Comparison of ENCODE assay signal across 8 cellular contexts in genomic region chr1:46719689-46720088, GRCh38. TPM values are rescaled to one million over a fixed set of nuclear protein-coding genes. Genes with fewer than 3 reads are reported as not detected.
DNase-seq lines count a peak whose midpoint lies in the region; ATAC-seq and TF ChIP-seq lines count a peak whose summit lies in the region.

No MANE protein-coding gene starts in this region.

- peaks cover 21% of the 10 kb centered on the region for H3K36me3 Mint-ChIP-seq in T-helper 1 cell treated with Interleukin-12 subunit alpha and Interleukin-12 subunit beta and Interleukin-4 antibody, amounts not matched to agents 30 μg/mL and 1 μg/mL, for 36 hours (ENCODE audit: low read depth)

- H3K9me3 ChIP-seq in RWPE2 (ENCODE audit: severe bottlenecking) (no peaks in the 10 kb centered on the region), esophagus squamous epithelium (no peaks in the 10 kb centered on the region), sigmoid colon (no peaks in the 10 kb centered on the region)

- H3K4me3 ChIP-seq in RWPE2 (ENCODE audit: severe bottlenecking) (peak overlapping the region; percentile 92), esophagus squamous epithelium (peak overlapping the region; percentile 63 to 98 (median 78)), sigmoid colon (peak overlapping the region; percentile 68 to 97 (median 85))

- peak overlapping the region; percentile 81 for H3K4me3 Mint-ChIP-seq in T-helper 1 cell treated with Interleukin-12 subunit alpha and Interleukin-12 subunit beta and Interleukin-4 antibody, amounts not matched to agents 30 μg/mL and 1 μg/mL, for 36 hours

- TF ChIP-seq POLR2A in esophagus squamous epithelium (IDR thresholded peaks at IDR 0.05) (no peak), sigmoid colon (IDR thresholded peaks at IDR 0.05) (no peak)

- H3K27me3 Mint-ChIP-seq in T-helper 1 cell treated with Interleukin-12 subunit alpha and Interleukin-12 subunit beta and Interleukin-4 antibody, amounts not matched to agents 30 μg/mL and 1 μg/mL, for 36 hours (ENCODE audit: low read depth) = no peaks in the 10 kb centered on the region

- intact Hi-C loops in esophagus squamous epithelium (cut with DNase I) (loop anchor here (5.0 to 10.0 kb wide), 2 partner anchors 97 to 185 kb away; a partner anchor contains a TSS), sigmoid colon (cut with DNase I) (loop anchor here (5.0 kb wide), 1 partner anchor 117 kb away; the partner anchor contains the start of gene MKNK1)

- peaks cover 18% of the 10 kb centered on the region for H3K4me1 ChIP-seq in RWPE2 (ENCODE audit: insufficient read depth, poor library complexity, severe bottlenecking)
- peaks cover 14 to 61% (median 27%) of the 10 kb centered on the region in 3 donors for H3K4me1 ChIP-seq in esophagus squamous epithelium
- H3K4me1 ChIP-seq in sigmoid colon = peaks cover 0 to 27% (median 23%) of the 10 kb centered on the region in 4 donors

- H3K9me3 Mint-ChIP-seq in T-helper 1 cell treated with Interleukin-12 subunit alpha and Interleukin-12 subunit beta and Interleukin-4 antibody, amounts not matched to agents 30 μg/mL and 1 μg/mL, for 36 hours = no peaks in the 10 kb centered on the region

- H3K27me3 ChIP-seq in RWPE2 (ENCODE audit: insufficient read depth, poor library complexity, severe bottlenecking) = no peaks in the 10 kb centered on the region
- H3K27me3 ChIP-seq in esophagus squamous epithelium = no peaks in the 10 kb centered on the region
- H3K27me3 ChIP-seq in sigmoid colon = no peaks in the 10 kb centered on the region

- H3K4me1 Mint-ChIP-seq in T-helper 1 cell treated with Interleukin-12 subunit alpha and Interleukin-12 subunit beta and Interleukin-4 antibody, amounts not matched to agents 30 μg/mL and 1 μg/mL, for 36 hours (ENCODE audit: low read depth) = peaks cover 35% of the 10 kb centered on the region

- TF ChIP-seq CTCF in RWPE2 (IDR thresholded peaks at IDR 0.05; ENCODE audit: poor library complexity, severe bottlenecking) (no peak), esophagus squamous epithelium (IDR thresholded peaks at IDR 0.05) (no peak), sigmoid colon (IDR thresholded peaks at IDR 0.05) (no peak)

- peak; percentile 15; the same call in 1 of the 3 replicates for ATAC-seq in RWPE2 (ENCODE audit: low read depth)
- ATAC-seq in HG02973 (IDR thresholded peaks at IDR 0.05; ENCODE audit: unreplicated experiment) = no peak

- no peak for TF ChIP-seq EP300 in sigmoid colon (IDR thresholded peaks at IDR 0.05)

- H3K27ac ChIP-seq in RWPE2 (ENCODE audit: poor library complexity, severe bottlenecking) (peak overlapping the region; percentile 36), esophagus squamous epithelium (peak overlapping the region; percentile 90 to 95 (median 94)), sigmoid colon (peak overlapping the region; percentile 80 to 85 (median 82))

- H3K36me3 ChIP-seq in RWPE2 (ENCODE audit: low read depth) (peaks cover 25% of the 10 kb centered on the region), esophagus squamous epithelium (peaks cover 0 to 18% (median 0%) of the 10 kb centered on the region in 3 donors), sigmoid colon (peaks cover 0 to 20% (median 5%) of the 10 kb centered on the region in 4 donors)

- DNase-seq in T-helper 1 cell = no peak
- no peak for DNase-seq in RWPE2 (ENCODE audit: low spot score)
- no peak for DNase-seq in esophagus squamous epithelium (lab: John Stamatoyannopoulos, UW)
- DNase-seq in sigmoid colon = no peak
- no peak for DNase-seq in NCI-H187 treated with DMSO at 0.1 percent for 48 hours (lab: John Stamatoyannopoulos, UW)
- no peak for DNase-seq in ecto neural progenitor cell (ENCODE audit: low spot score)

- 6 to 10% methylated on average over 3 of the region's 3 CpGs for WGBS in esophagus squamous epithelium, 2 donors
- WGBS in sigmoid colon, 2 donors = 3 to 15% methylated on average over 3 of the region's 3 CpGs

- H3K27ac Mint-ChIP-seq in T-helper 1 cell treated with Interleukin-12 subunit alpha and Interleukin-12 subunit beta and Interleukin-4 antibody, amounts not matched to agents 30 μg/mL and 1 μg/mL, for 36 hours = peak overlapping the region; percentile 79

RNA-seq across cellular contexts. Expression of gene EFCAB14, which starts 0.8 kb away (rescaled TPM):
- total RNA-seq in esophagus squamous epithelium (10 to 100 TPM; 68.7 to 98.8 (median 88.9) TPM), sigmoid colon (10 to 100 TPM; 63.1 to 72.0 (median 65.7) TPM)
- 10 to 100 TPM; 36.9 to 50.9 (median 43.8) TPM for polyA plus RNA-seq in sigmoid colon

RNA-seq across cellular contexts. Expression of gene TEX38, which starts 48.0 kb away (rescaled TPM):
- not detected for total RNA-seq in esophagus squamous epithelium
- not detected for total RNA-seq in sigmoid colon
- polyA plus RNA-seq in sigmoid colon = under 1 TPM in 1 of 3 donors, not detected in 2; 0.16 TPM

RNA-seq across cellular contexts. Expression of gene ATPAF1, which starts 51.5 kb away (rescaled TPM):
- total RNA-seq in esophagus squamous epithelium = 10 to 100 TPM; 25.7 to 39.1 (median 32.8) TPM
- total RNA-seq in sigmoid colon = 10 to 100 TPM; 52.8 to 67.8 (median 61.2) TPM
- 10 to 100 TPM; 35.2 to 82.8 (median 56.5) TPM for polyA plus RNA-seq in sigmoid colon

Comparison
In these comparisons a context has a peak if more than half of its experiments do, and no peak if none do; other contexts are left out.
1. H3K27ac ChIP-seq: peak in every context shown above with its lines; median percentile 94 in esophagus squamous epithelium; 82 in sigmoid colon; 36 in RWPE2.